ENCODE assay signal across 9 cellular contexts in genomic region chr10:73358331-73359279, GRCh38. TPM values are rescaled to one million over a fixed set of nuclear protein-coding genes. Genes with fewer than 3 reads are reported as not detected.
DNase-seq lines count a peak whose midpoint lies in the region; ATAC-seq, FAIRE-seq and TF ChIP-seq lines count a peak whose summit lies in the region.
"Had no signal": no experiment of that assay in that cellular context is flagged by ENCODE, and none has a peak within 500 bp of the region (broad histone marks: within the 10 kb centered on the region; RNA-seq: fewer than 3 reads in every experiment).

Gene CFAP70, minus strand, starts transcription at chr10:73358864. Its CDS starts 4,068 bp downstream, at chr10:73354796.

- intact Hi-C loops in dorsolateral prefrontal cortex (cut with DNase I) (loop anchor here in 1 of 2 donors (5.0 kb wide), 2 partner anchors 54 to 106 kb away; partner anchors contain the start of genes ANXA7 and MRPS16), HepG2 (cut with micrococcal nuclease; ENCODE audit: unreplicated experiment) (loop anchor here (5.0 kb wide), 1 partner anchor 96 kb away; no protein-coding TSS in a partner anchor)

- peak; percentile 94 for FAIRE-seq in HepG2 (lab: Jason Lieb, UNC)
- FAIRE-seq: TTC549 had no signal

- no peaks in the 10 kb centered on the region for H3K9me3 ChIP-seq in HepG2 (ENCODE audit: low read length)

- TF ChIP-seq EP300 in HepG2 (IDR thresholded peaks at IDR 0.05; ENCODE audit: low read depth in 2 of 2, low read length in 2 of 2) (no peak), HepG2 (CRISPR knock-in tag; IDR thresholded peaks at IDR 0.05; ENCODE audit: borderline replicate concordance) (no peak)

- ATAC-seq in GM19351 (IDR thresholded peaks at IDR 0.05; ENCODE audit: unreplicated experiment) (peak; percentile 84), HG03521 (IDR thresholded peaks at IDR 0.05; ENCODE audit: unreplicated experiment) (peak; percentile 83), HepG2 (peak; percentile 93)

- H3K27ac ChIP-seq in dorsolateral prefrontal cortex (peak within 1 kb of the TSS in 55 of 59 donors; percentile 11 to 91 (median 77)), HepG2 (ENCODE audit: extremely low read length, insufficient read depth, low read length) (peak within 1 kb of the TSS; percentile 77)

- TF ChIP-seq CTCF in BJ (IDR thresholded peaks at IDR 0.05; ENCODE audit: insufficient read depth, low read depth, low read length) (no peak), dorsolateral prefrontal cortex (IDR thresholded peaks at IDR 0.05 in 54 of 56, conservative IDR thresholded peaks at IDR 0.05 in 2 of 56; ENCODE audit: low read depth in 1 of 56, partially characterized antibody in 56 of 56) (peak in 18 of 56 donors; percentile 5 to 42 (median 23)), HepG2 (CRISPR knock-in tag; IDR thresholded peaks at IDR 0.05) (no peak)

- H3K36me3 ChIP-seq in BJ (ENCODE audit: control insufficient read depth, insufficient read depth, low read length) (no peaks in the 10 kb centered on the region), HepG2 (replicated peaks in 1 of 2; ENCODE audit: control insufficient read depth in 1 of 2, insufficient read depth in 2 of 2, low read length in 2 of 2) (no peaks in the 10 kb centered on the region)

- no TSS peak for BruUV-seq in HepG2 (replicated peaks; lab: Mats Ljungman, UMichigan)

- TF ChIP-seq RAD21 in HepG2 (CRISPR knock-in tag; IDR thresholded peaks at IDR 0.05): no peak

- H2AFZ ChIP-seq in HepG2 (ENCODE audit: low read length): peak within 1 kb of the TSS; percentile 71

- in situ Hi-C loops in HepG2 (cut with HindIII; ENCODE audit: extremely low pct_ligation_motif_present, low pct_unique_long_range_greater_than_20kb): no loop called here

- POLR2A ChIA-PET in BJ (lab: Charles Lee): no interaction called here
- POLR2A ChIA-PET in HepG2 (lab: Yijun Ruan, JAX): interaction anchor here (0.7 to 1.6 kb wide), 10 partner anchors 10 to 182 kb away, joined by 3 to 11 read pairs (median 3); partner anchors contain the start of genes DNAJC9 and MRPS16

- no peaks in the 10 kb centered on the region for H4K20me1 ChIP-seq in HepG2 (ENCODE audit: insufficient read depth, low read length)

- peak within 1 kb of the TSS; percentile 88 for H3K9ac ChIP-seq in HepG2 (ENCODE audit: insufficient read depth, low read depth, low read length)

- 2% methylated on average over 38 of the region's 45 CpGs for WGBS in HepG2 (ENCODE audit: low lambda C conversion rate)

- DNase-seq in BJ (ENCODE audit: low read depth): peak; percentile 77
- DNase-seq in NCI-H748 treated with DMSO at 0.1 percent for 48 hours (lab: John Stamatoyannopoulos, UW): peak; percentile 82
- DNase-seq in activated CD4-positive, alpha-beta T cell treated with anti-CD3 and anti-CD28 coated beads, Interleukin-2, amount 50 U/mL, for 4 hours: peak; percentile 85 to 87
- DNase-seq in dorsolateral prefrontal cortex: peak; percentile 78 to 93 (median 90)
- peak; percentile 95 for DNase-seq in HepG2 (ENCODE audit: low spot score)
- peak; percentile 87 for DNase-seq in stimulated activated CD4-positive, alpha-beta T cell treated with anti-CD3 and anti-CD28 coated beads, Interleukin-2, amount 100 ng/mL, for 4 hours (ENCODE audit: low read depth)

- CTCF ChIA-PET in BJ (lab: Yijun Ruan, JAX) (interaction anchor here (1.2 to 1.4 kb wide), 3 partner anchors 81 to 107 kb away, joined by 3 to 4 read pairs (median 3); no protein-coding TSS in a partner anchor), HepG2 (lab: Yijun Ruan, JAX; ENCODE audit: low intra/inter-chr PET ratio, low total read pairs) (no interaction called here)

- H3K4me2 ChIP-seq in HepG2 (ENCODE audit: low read depth, low read length): peak within 1 kb of the TSS; percentile 95

- H3K4me1 ChIP-seq in HepG2 (ENCODE audit: insufficient read depth, low read length): peaks cover 9% of the 10 kb centered on the region

- peak within 1 kb of the TSS; percentile 71 for H3K4me3 ChIP-seq in BJ (ENCODE audit: low read depth, low read length)
- peak within 1 kb of the TSS; percentile 60 to 96 (median 83) for H3K4me3 ChIP-seq in dorsolateral prefrontal cortex
- H3K4me3 ChIP-seq in HepG2 (replicated peaks in 1 of 3; ENCODE audit: insufficient read depth in 1 of 3, low read depth in 2 of 3, low read length in 3 of 3): peak within 1 kb of the TSS; percentile 61 to 88 (median 76)

- TF ChIP-seq POLR2A in HepG2 (IDR thresholded peaks at IDR 0.05; ENCODE audit: insufficient read depth in 1 of 2, low read depth in 2 of 2, low read length in 2 of 2): peak; percentile 66 to 74

- no peaks in the 10 kb centered on the region for H3K79me2 ChIP-seq in HepG2 (ENCODE audit: insufficient read depth, low read length)

- H3K27me3 ChIP-seq in BJ (ENCODE audit: control insufficient read depth, insufficient read depth, low read length) (peaks cover 3% of the 10 kb centered on the region; the same call in 1 of the 2 replicates), dorsolateral prefrontal cortex (no peaks in the 10 kb centered on the region), HepG2 (ENCODE audit: control insufficient read depth in 1 of 2, insufficient read depth in 2 of 2, low read length in 2 of 2) (no peaks in the 10 kb centered on the region)

TF ChIP-seq in HepG2, 621 proteins besides CTCF, POLR2A, EP300 and RAD21 (continues in another document):
- TF ChIP-seq HINFP (CRISPR knock-in tag; IDR thresholded peaks at IDR 0.05; ENCODE audit: low read depth) (peak; percentile 68; the same call in 1 of the 2 replicates), SP4 (CRISPR knock-in tag; IDR thresholded peaks at IDR 0.05) (no peak), POLR2AphosphoS2 (IDR thresholded peaks at IDR 0.05; ENCODE audit: low read depth, low read length) (no peak), ZFX (CRISPR knock-in tag; IDR thresholded peaks at IDR 0.05; ENCODE audit: low read depth) (peak; percentile 62), ARNT2 (CRISPR knock-in tag; IDR thresholded peaks at IDR 0.05; ENCODE audit: low read depth) (peak; percentile 19; the same call in 1 of the 2 replicates), GLI4 (CRISPR knock-in tag; IDR thresholded peaks at IDR 0.05; ENCODE audit: borderline replicate concordance) (no peak), MAZ (IDR thresholded peaks at IDR 0.05; ENCODE audit: borderline replicate concordance, low read depth, low read length) (no peak), MAZ (CRISPR knock-in tag; IDR thresholded peaks at IDR 0.05; ENCODE audit: low read depth) (no peak), FOSL1 (CRISPR knock-in tag; IDR thresholded peaks at IDR 0.05; ENCODE audit: borderline replicate concordance) (no peak), ZNF616 (CRISPR knock-in tag; IDR thresholded peaks at IDR 0.05; ENCODE audit: low read depth) (no peak), ATF3 (CRISPR knock-in tag; IDR thresholded peaks at IDR 0.05) (no peak), KLF6 (CRISPR knock-in tag; IDR thresholded peaks at IDR 0.05) (no peak)

RNA-seq across cellular contexts. Expression of gene CFAP70, which starts in this region (rescaled TPM):
- polyA plus RNA-seq in BJ (2011; rRNA removed) (0.37 and 0.69 TPM in 2 replicates), HepG2 (2011; rRNA removed) (0.33 and 0.38 TPM in 2 replicates)
- 0.19 and 0.21 TPM in 2 replicates for polyA minus RNA-seq in BJ (2011; rRNA and poly(A)+ RNA removed)
- total RNA-seq in dorsolateral prefrontal cortex (10 to 100 TPM in 34 of 120 experiments, 1 to 10 TPM in 86; 4.8 to 20.1 (median 8.8) TPM), HepG2 (2016; rRNA removed; fragmentation: Illumina TruSeq; extraction: Trizol) (0.13 and 0.27 TPM in 2 replicates)
- 0.09 TPM in 1 of 2 replicates, not detected in the other for total RNA-seq in HepG2 (2016; cell fraction: cytosol; rRNA removed; fragmentation: Illumina TruSeq; extraction: Trizol; ENCODE audit: low read depth)
- total RNA-seq in HepG2 (2016; cell fraction: insoluble cytoplasmic fraction; rRNA removed; fragmentation: Illumina TruSeq; extraction: Trizol): 0.24 and 0.25 TPM in 2 replicates
- 0.06 and 0.10 TPM in 2 replicates for total RNA-seq in HepG2 (2016; cell fraction: membrane; rRNA removed; fragmentation: Illumina TruSeq; extraction: Trizol)
- total RNA-seq in HepG2 (2016; cell fraction: nucleus; rRNA removed; fragmentation: Illumina TruSeq; extraction: Trizol): 0.37 and 0.47 TPM in 2 replicates
- 0.08 and 0.14 TPM in 2 replicates for polyA plus RNA-seq in HepG2 (2011; cell fraction: cytosol; rRNA removed)
- polyA plus RNA-seq in HepG2 (2011; cell fraction: nucleus; rRNA removed): 0.59 and 0.73 TPM in 2 replicates
- 0.24 and 0.31 TPM in 2 replicates for polyA plus RNA-seq in HepG2 (2012)
- polyA plus RNA-seq in HepG2 (2016; cell fraction: cytosol; fragmentation: Illumina TruSeq; extraction: Trizol; ENCODE audit: low read depth): not detected in 2 replicates
- 0.05 and 0.12 TPM in 2 replicates for polyA plus RNA-seq in HepG2 (2016; cell fraction: insoluble cytoplasmic fraction; fragmentation: Illumina TruSeq; extraction: Trizol; ENCODE audit: low read depth)
- polyA plus RNA-seq in HepG2 (2016; cell fraction: membrane; fragmentation: Illumina TruSeq; extraction: Trizol; ENCODE audit: low read depth): not detected in 2 replicates
- polyA plus RNA-seq in HepG2 (2016; cell fraction: nucleus; fragmentation: Illumina TruSeq; extraction: Trizol; ENCODE audit: insufficient read depth, low read depth): 0.79 and 0.90 TPM in 2 replicates
- 0.14 and 0.98 TPM in 2 replicates for polyA minus RNA-seq in HepG2 (2011; rRNA and poly(A)+ RNA removed; ENCODE audit: low replicate concordance)
- not detected in 2 replicates for polyA minus RNA-seq in HepG2 (2011; cell fraction: cytosol; rRNA and poly(A)+ RNA removed)
- 1.1 and 1.5 TPM in 2 replicates for polyA minus RNA-seq in HepG2 (2011; cell fraction: nucleus; rRNA and poly(A)+ RNA removed)

Comparison
In these comparisons a context has a peak if more than half of its experiments do, and no peak if none do; other contexts are left out.
1. Peak in every context shown above with its lines: DNase-seq, ATAC-seq, H3K4me3 ChIP-seq and H3K27ac ChIP-seq.
2. Peak in DNase-seq and H3K4me3 ChIP-seq in BJ; RNA of the gene not detected or under 1 TPM.